15 cellular contexts compared by ENCODE assay signal in genomic region chr2:1997976-1998375, GRCh38.
DNase-seq lines count a peak whose midpoint lies in the region; ATAC-seq and TF ChIP-seq lines count a peak whose summit lies in the region.
"Had no signal": no experiment of that assay in that cellular context is flagged by ENCODE, and none has a peak within 500 bp of the region (broad histone marks: within the 10 kb centered on the region; RNA-seq: fewer than 3 reads in every experiment).

No MANE protein-coding gene starts in this region.

- H3F3A ChIP-seq in neural progenitor cell (ENCODE audit: low read depth), result no peaks in the 10 kb centered on the region

- H3K27me3 ChIP-seq in BLaER1 (no peaks in the 10 kb centered on the region), dorsolateral prefrontal cortex (no peaks in the 10 kb centered on the region), neural progenitor cell (no peaks in the 10 kb centered on the region), ovary (no peaks in the 10 kb centered on the region)

- intact Hi-C loops in dorsolateral prefrontal cortex (cut with DNase I), result no loop called here
- intact Hi-C loops in sciatic nerve (cut with DNase I), result no loop called here
- intact Hi-C loops in ovary (cut with DNase I), result no loop called here

- TF ChIP-seq CTCF in dorsolateral prefrontal cortex (IDR thresholded peaks at IDR 0.05 in 54 of 56, conservative IDR thresholded peaks at IDR 0.05 in 2 of 56; ENCODE audit: low read depth in 1 of 56, partially characterized antibody in 56 of 56) (no peak), neural progenitor cell (IDR thresholded peaks at IDR 0.05) (no peak), GM10248 (IDR thresholded peaks at IDR 0.05; ENCODE audit: control extremely low read depth, extremely low read depth, low read depth, missing control alignments) (no peak), ovary (IDR thresholded peaks at IDR 0.05) (no peak)

- no peak overlapping the region for H3K4me3 Mint-ChIP-seq in neural progenitor cell
- H3K4me3 Mint-ChIP-seq: B cell; CD4-positive, alpha-beta T cell; IgD-negative memory B cell had no signal

- H3K79me2 ChIP-seq in neural progenitor cell (ENCODE audit: low read depth), result no peaks in the 10 kb centered on the region

- H3K4me2 ChIP-seq in BLaER1, result peak overlapping the region; percentile 89
- H3K4me2 ChIP-seq in neural progenitor cell, result no peak overlapping the region

- no peak overlapping the region for H3K4me3 ChIP-seq in BLaER1
- no peak overlapping the region for H3K4me3 ChIP-seq in dorsolateral prefrontal cortex
- H3K4me3 ChIP-seq in neural progenitor cell, result no peak overlapping the region
- no peak overlapping the region for H3K4me3 ChIP-seq in ovary
- H3K4me3 ChIP-seq: GM23248 had no signal

- no peak for TF ChIP-seq EP300 in ovary (IDR thresholded peaks at IDR 0.05)

- H3K27ac ChIP-seq in BLaER1 (no peak overlapping the region), dorsolateral prefrontal cortex (peak overlapping the region in 38 of 59 donors; percentile 1 to 76 (median 52)), neural progenitor cell (no peak overlapping the region), ovary (no peak overlapping the region)
- H3K27ac ChIP-seq: C4-2B, GM23248 had no signal

- no peak overlapping the region for H3K9ac ChIP-seq in BLaER1
- H3K9ac ChIP-seq in neural progenitor cell, result no peak overlapping the region
- H3K9ac ChIP-seq: GM23248 had no signal

- WGBS in ovary, 3 donors, result 92 to 94% (median 94%) methylated on average over 7 of the region's 7 CpGs

- ATAC-seq in sciatic nerve (no peak), HG03521 (IDR thresholded peaks at IDR 0.05; ENCODE audit: unreplicated experiment) (no peak)

- H4K20me1 ChIP-seq in BLaER1, result no peaks in the 10 kb centered on the region
- no peaks in the 10 kb centered on the region for H4K20me1 ChIP-seq in neural progenitor cell (ENCODE audit: low read depth)

- H3K36me3 ChIP-seq in BLaER1 (no peaks in the 10 kb centered on the region), neural progenitor cell (no peaks in the 10 kb centered on the region), ovary (no peaks in the 10 kb centered on the region)

- peaks cover 3% of the 10 kb centered on the region for H3K9me3 Mint-ChIP-seq in neural progenitor cell
- H3K9me3 Mint-ChIP-seq: CD4-positive, alpha-beta T cell had no signal

- no peak overlapping the region for H2AFZ ChIP-seq in neural progenitor cell (replicated peaks)
- H2AFZ ChIP-seq: GM23248 had no signal

- no peak for DNase-seq in dorsolateral prefrontal cortex
- DNase-seq in islet precursor cell, result peak; percentile 25
- peak; percentile 12 for DNase-seq in sciatic nerve (ENCODE audit: low spot score)
- no peak for DNase-seq in neural progenitor cell (ENCODE audit: low spot score)
- no peak for DNase-seq in GM10248 (ENCODE audit: extremely low spot score)
- no peak for DNase-seq in ovary
- DNase-seq: Caco-2; CD4-positive, alpha-beta T cell; GM23248; HCEC 1CT had no signal

- H3K4me1 ChIP-seq in BLaER1, result peaks cover 99% of the 10 kb centered on the region
- H3K4me1 ChIP-seq in neural progenitor cell, result no peaks in the 10 kb centered on the region
- no peaks in the 10 kb centered on the region for H3K4me1 ChIP-seq in ovary (ENCODE audit: insufficient read depth)
- H3K4me1 ChIP-seq: Caco-2 had no signal

- H3K36me3 Mint-ChIP-seq in neural progenitor cell, result no peaks in the 10 kb centered on the region

- TF ChIP-seq POLR2A in ovary (IDR thresholded peaks at IDR 0.05), result no peak

- peaks cover 13% of the 10 kb centered on the region for H3K9me3 ChIP-seq in BLaER1
- H3K9me3 ChIP-seq in neural progenitor cell (ENCODE audit: low read depth), result no peaks in the 10 kb centered on the region
- H3K9me3 ChIP-seq in ovary, result no peaks in the 10 kb centered on the region

- H3K27ac Mint-ChIP-seq in neural progenitor cell, result no peak overlapping the region
- H3K27ac Mint-ChIP-seq: B cell; CD4-positive, alpha-beta T cell; IgD-negative memory B cell had no signal

- peaks cover 17% of the 10 kb centered on the region for H3K4me1 Mint-ChIP-seq in neural progenitor cell

- CTCF ChIA-PET in GM10248 (lab: Yijun Ruan, JAX), result no interaction called here

- POLR2A ChIA-PET in GM10248 (lab: Yijun Ruan, JAX), result no interaction called here

- peaks cover 5% of the 10 kb centered on the region for H3K27me3 Mint-ChIP-seq in neural progenitor cell (ENCODE audit: insufficient read depth, low read depth)

Comparison
In these comparisons a context has a peak if more than half of its experiments do, and no peak if none do; other contexts are left out.
1. H3K27ac ChIP-seq: peak in dorsolateral prefrontal cortex (38 of 59); none in BLaER1 (single experiment), neural progenitor cell (single experiment) and ovary (0 of 2).
2. DNase-seq: peak in islet precursor cell (single experiment) and sciatic nerve (single experiment); none in dorsolateral prefrontal cortex (0 of 10), neural progenitor cell (single experiment), GM10248 (single experiment) and ovary (0 of 5).